9 cellular contexts compared by ENCODE assay signal in the genomic region with DNA sequence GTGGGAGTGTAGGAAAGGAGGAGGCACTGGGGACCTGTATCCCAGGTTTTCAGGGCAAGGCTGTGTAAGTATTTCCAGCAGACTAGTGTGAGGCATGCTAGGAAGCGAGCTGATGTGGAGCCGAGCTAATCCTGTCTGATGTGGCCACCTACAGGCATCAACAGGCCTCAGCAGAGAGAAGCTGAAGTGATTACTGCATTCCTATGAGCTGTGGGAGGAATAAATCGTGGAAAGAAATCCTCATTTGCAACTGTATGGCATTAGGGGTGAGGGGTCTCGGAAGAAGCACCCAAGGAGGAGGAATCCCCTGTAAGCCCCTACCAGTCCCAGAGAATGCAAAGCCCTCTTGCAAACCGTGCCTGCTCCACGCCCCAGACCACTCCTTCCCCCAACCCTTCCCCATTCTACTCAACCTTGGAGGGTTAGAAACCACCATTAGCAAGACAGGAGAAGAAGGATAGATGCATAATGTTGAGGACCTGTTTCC. TPM values are rescaled to one million over a fixed set of nuclear protein-coding genes. Genes with fewer than 3 reads are reported as not detected.
DNase-seq lines count a peak whose midpoint lies in the region; ATAC-seq and TF ChIP-seq lines count a peak whose summit lies in the region.
"Had no signal": no experiment of that assay in that cellular context is flagged by ENCODE, and none has a peak within 500 bp of the region (broad histone marks: within the 10 kb centered on the region; RNA-seq: fewer than 3 reads in every experiment).

No MANE protein-coding gene starts in this region.

- no peak overlapping the region for H3K4me3 ChIP-seq in IMR-90 (ENCODE audit: insufficient read depth, low read depth, low read length)
- no peak overlapping the region for H3K4me3 ChIP-seq in thoracic aorta
- no peak overlapping the region for H3K4me3 ChIP-seq in spleen

- no peak overlapping the region for H3K56ac ChIP-seq in IMR-90 (ENCODE audit: extremely low read depth, insufficient read depth, low read length)

- H3K27ac ChIP-seq in IMR-90 (ENCODE audit: insufficient read depth, low read length) (no peak overlapping the region), thoracic aorta (no peak overlapping the region), spleen (no peak overlapping the region)

- no peak overlapping the region for H2AK5ac ChIP-seq in IMR-90 (ENCODE audit: low read depth, low read length)

- no peak overlapping the region for H2BK5ac ChIP-seq in IMR-90 (ENCODE audit: low read depth, low read length, poor library complexity, severe bottlenecking)

- H3K27me3 ChIP-seq in IMR-90 (ENCODE audit: control insufficient read depth, insufficient read depth, low read length) (no peaks in the 10 kb centered on the region), thoracic aorta (replicated peaks; ENCODE audit: insufficient read depth) (no peaks in the 10 kb centered on the region), spleen (replicated peaks in 1 of 7) (no peaks in the 10 kb centered on the region)

- in situ Hi-C loops in IMR-90 (cut with MboI; ENCODE audit: low sequenced_read_pairs) = no loop called here

- DNase-seq in DMS153 treated with DMSO at 0.1 percent for 48 hours (lab: John Stamatoyannopoulos, UW; ENCODE audit: unreplicated experiment) = peak; percentile 22
- peak; percentile 84 for DNase-seq in IMR-90
- DNase-seq in amniotic stem cell (lab: John Stamatoyannopoulos, UW) = peak; percentile 54
- DNase-seq in iPS-NIHi7 (ENCODE audit: extremely low spot score) = peak; percentile 81
- DNase-seq in thoracic aorta (ENCODE audit: low spot score) = no peak
- DNase-seq in spleen = no peak

- H3K9me1 ChIP-seq in IMR-90 (ENCODE audit: insufficient read depth, low read length) = peaks cover 2% of the 10 kb centered on the region; the same call in 1 of the 2 replicates

- TF ChIP-seq POLR2A in IMR-90 (IDR thresholded peaks at IDR 0.05; ENCODE audit: low read depth, low read length) (no peak), spleen (IDR thresholded peaks at IDR 0.05) (no peak)

- no peak overlapping the region for H2AK9ac ChIP-seq in IMR-90 (replicated peaks; ENCODE audit: low read depth, low read length, poor library complexity)

- H3K9me3 ChIP-seq in IMR-90 (ENCODE audit: control insufficient read depth, insufficient read depth, low read length) (no peaks in the 10 kb centered on the region), thoracic aorta (no peaks in the 10 kb centered on the region), spleen (no peaks in the 10 kb centered on the region)

- no peak overlapping the region for H2BK120ac ChIP-seq in IMR-90 (ENCODE audit: low read depth, low read length)

- H3K14ac ChIP-seq in IMR-90 (replicated peaks; ENCODE audit: low read depth, low read length) = no peak overlapping the region

- dilution Hi-C loops in IMR-90 (cut with HindIII; ENCODE audit: low sequenced_read_pairs, unreplicated experiment) = no loop called here

- TF ChIP-seq CTCF in IMR-90 (conservative IDR thresholded peaks at IDR 0.05; ENCODE audit: low read depth, low read length) (peak; percentile 82), thoracic aorta (IDR thresholded peaks at IDR 0.05) (no peak), spleen (IDR thresholded peaks at IDR 0.05 in 8 of 11, conservative IDR thresholded peaks at IDR 0.05 in 3 of 11) (peak in 3 of 11 experiments; percentile 5 to 16 (median 10))

- intact Hi-C loops in IMR-90 (cut with micrococcal nuclease) = loop anchor here (1.0 to 5.0 kb wide), 3 partner anchors 128 to 328 kb away; partner anchors contain the start of genes FLOT1 and IER3
- intact Hi-C loops in spleen (cut with DNase I; ENCODE audit: low total_unique reads) = no loop called here

- no peaks in the 10 kb centered on the region for H3K79me1 ChIP-seq in IMR-90 (ENCODE audit: low read depth in 1 of 2, low read length in 2 of 2)

- CTCF ChIA-PET in IMR-90 (lab: Yijun Ruan, JAX) = interaction anchor here (0.6 to 2.5 kb wide), 25 partner anchors 9 to 289 kb away, joined by 3 to 22 read pairs (median 4); partner anchors contain the start of genes MUCL3, SFTA2 and VARS2

- no peak overlapping the region for H4K5ac ChIP-seq in IMR-90 (ENCODE audit: low read depth, low read length)

- no peak overlapping the region for H3K4ac ChIP-seq in IMR-90 (ENCODE audit: low read depth, low read length)

- no peak overlapping the region for H2BK15ac ChIP-seq in IMR-90 (ENCODE audit: low read depth, low read length)

- ATAC-seq in IMR-90 (ENCODE audit: low read depth) = peak; percentile 94
- ATAC-seq in thoracic aorta (ENCODE audit: insufficient number of reproducible peaks, low FRiP score, low read depth) = peak; percentile 36
- no peak for ATAC-seq in HG03280 (IDR thresholded peaks at IDR 0.05; ENCODE audit: unreplicated experiment)
- no peak for ATAC-seq in HG02759 (IDR thresholded peaks at IDR 0.05; ENCODE audit: unreplicated experiment)

- no peak overlapping the region for H3K9ac ChIP-seq in IMR-90 (ENCODE audit: low read depth, low read length)

- no TSS peak for BruUV-seq in IMR-90 (replicated peaks; lab: Mats Ljungman, UMichigan)

- H4K8ac ChIP-seq in IMR-90 (ENCODE audit: low read depth in 2 of 2, low read length in 2 of 2) = 0 out of 4 replicates have a peak overlapping the region, but pooled peaks of 1 of the 2 experiments have one; percentile 47

- WGBS in IMR-90 (ENCODE audit: extremely low coverage in 2 of 2, insufficient read length in 1 of 2), 2 experiments = 21% methylated on average over 2 of the region's 6 CpGs; no CpG with 5 or more reads in 1 of the 2 experiments
- WGBS in spleen, 5 donors = 44 to 72% (median 52%) methylated on average over 6 of the region's 6 CpGs

- no peaks in the 10 kb centered on the region for H4K20me1 ChIP-seq in IMR-90 (ENCODE audit: insufficient read depth, low read length)

- TF ChIP-seq RAD21 in IMR-90 (IDR thresholded peaks at IDR 0.05; ENCODE audit: low read length) = peak; percentile 85

- no peak overlapping the region for H3K18ac ChIP-seq in IMR-90 (ENCODE audit: low read depth, low read length)

- H2AFZ ChIP-seq in IMR-90 (replicated peaks; ENCODE audit: low read length, poor library complexity) = peak overlapping the region; percentile 83

- H3K4me2 ChIP-seq in IMR-90 (ENCODE audit: low read depth, low read length) = no peak overlapping the region

- H3K36me3 ChIP-seq in IMR-90 (ENCODE audit: control insufficient read depth, insufficient read depth, low read length) (no peaks in the 10 kb centered on the region), thoracic aorta (no peaks in the 10 kb centered on the region), spleen (no peaks in the 10 kb centered on the region)

- H4K91ac ChIP-seq in IMR-90 (ENCODE audit: insufficient read depth, low read depth, low read length) = no peak overlapping the region

- no peak overlapping the region for H3K23ac ChIP-seq in IMR-90 (ENCODE audit: low read depth, low read length)

- H3K4me1 ChIP-seq in IMR-90 (ENCODE audit: control insufficient read depth, insufficient read depth, low read length) (peaks cover 3% of the 10 kb centered on the region), thoracic aorta (ENCODE audit: control insufficient read depth in 1 of 2, low read depth in 2 of 2) (no peaks in the 10 kb centered on the region), spleen (peaks cover 0 to 9% (median 0%) of the 10 kb centered on the region in 6 donors)

- POLR2A ChIA-PET in IMR-90 (lab: Charles Lee; ENCODE audit: unreplicated experiment) = no interaction called here

- no peak overlapping the region for H2BK20ac ChIP-seq in IMR-90 (ENCODE audit: low read depth, low read length)

TF ChIP-seq in IMR-90, 13 proteins besides CTCF, POLR2A, EP300 and RAD21:
- peak; percentile 74 for TF ChIP-seq SMC3 (IDR thresholded peaks at IDR 0.05; ENCODE audit: low read depth, low read length)
- TF ChIP-seq CHD1 (IDR thresholded peaks at IDR 0.05; ENCODE audit: low read depth, low read length) = no peak

RNA-seq across cellular contexts. Expression of gene C6orf15, which starts 41.6 kb away (rescaled TPM):
- not detected in 2 replicates for total RNA-seq in IMR-90 (2012; rRNA removed)
- polyA plus RNA-seq in IMR-90 (2012; rRNA removed) = not detected in 2 replicates
- not detected in 2 replicates for polyA plus RNA-seq in IMR-90 (2012; cell fraction: cytosol; rRNA removed)
- polyA plus RNA-seq in IMR-90 (2012; cell fraction: nucleus; rRNA removed; ENCODE audit: low replicate concordance) = not detected in 2 replicates
- not detected for total RNA-seq in thoracic aorta
- total RNA-seq in spleen = not detected
- polyA plus RNA-seq in spleen = not detected
- total RNA-seq: T-helper 1 cell treated with Interleukin-12 subunit alpha and Interleukin-12 subunit beta and Interleukin-4 antibody, amounts not matched to agents 30 ng/mL and 1 ng/mL, for 36 hours had no signal

RNA-seq across cellular contexts. Expression of gene PSORS1C1, which starts 43.8 kb away (rescaled TPM):
- total RNA-seq in IMR-90 (2012; rRNA removed) (0.28 and 0.36 TPM in 2 replicates), thoracic aorta (1 to 10 TPM; 3.7 to 6.8 TPM), spleen (1 to 10 TPM in 2 of 7 donors, under 1 TPM in 2, not detected in 3; 0.76 to 3.4 (median 1.1) TPM)
- polyA plus RNA-seq in IMR-90 (2012; rRNA removed) (1.1 and 2.1 TPM in 2 replicates), spleen (under 1 TPM; 0.11 to 0.70 (median 0.21) TPM)
- polyA plus RNA-seq in IMR-90 (2012; cell fraction: cytosol; rRNA removed) = 0.26 and 0.35 TPM in 2 replicates
- polyA plus RNA-seq in IMR-90 (2012; cell fraction: nucleus; rRNA removed; ENCODE audit: low replicate concordance) = 3.6 and 6.3 TPM in 2 replicates
- total RNA-seq: T-helper 1 cell treated with Interleukin-12 subunit alpha and Interleukin-12 subunit beta and Interleukin-4 antibody, amounts not matched to agents 30 ng/mL and 1 ng/mL, for 36 hours had no signal

RNA-seq across cellular contexts. Expression of gene CDSN, which starts 49.5 kb away (rescaled TPM):
- total RNA-seq in IMR-90 (2012; rRNA removed) (not detected in 2 replicates), thoracic aorta (1 to 10 TPM in 1 of 2 donors, under 1 TPM in 1; 0.28 to 1.6 TPM), spleen (not detected)
- polyA plus RNA-seq in IMR-90 (2012; rRNA removed) (not detected in 2 replicates), spleen (not detected)
- polyA plus RNA-seq in IMR-90 (2012; cell fraction: cytosol; rRNA removed) = not detected in 2 replicates
- polyA plus RNA-seq in IMR-90 (2012; cell fraction: nucleus; rRNA removed; ENCODE audit: low replicate concordance) = not detected in 2 replicates
- total RNA-seq: T-helper 1 cell treated with Interleukin-12 subunit alpha and Interleukin-12 subunit beta and Interleukin-4 antibody, amounts not matched to agents 30 ng/mL and 1 ng/mL, for 36 hours had no signal

Comparison
In these comparisons a context has a peak if more than half of its experiments do, and no peak if none do; other contexts are left out.
1. DNase-seq: peak in DMS153 treated with DMSO at 0.1 percent for 48 hours (single experiment), IMR-90 (single experiment), amniotic stem cell (single experiment) and iPS-NIHi7 (single experiment); none in thoracic aorta (single experiment) and spleen (single experiment).
2. ATAC-seq: peak in IMR-90 (single experiment) and thoracic aorta (single experiment); none in HG03280 (single experiment) and HG02759 (single experiment).